8 cellular contexts compared by ENCODE assay signal in genomic region chr6:26537846-26538571, GRCh38. TPM values are rescaled to one million over a fixed set of nuclear protein-coding genes. Genes with fewer than 3 reads are reported as not detected.
DNase-seq lines count a peak whose midpoint lies in the region; ATAC-seq and TF ChIP-seq lines count a peak whose summit lies in the region.

Gene HMGN4, plus strand, starts transcription at chr6:26538366. Its CDS starts 6,841 bp downstream, at chr6:26545207.

- no peaks in the 10 kb centered on the region for H3K9me3 ChIP-seq in Panc1 (ENCODE audit: control insufficient read depth, insufficient read depth, low read depth, low read length)

- H3K4me2 ChIP-seq in KMS-11, result peak within 1 kb of the TSS; percentile 99

- in situ Hi-C loops in Panc1 (cut with HindIII; ENCODE audit: low pct_unique_long_range_greater_than_20kb, low sequenced_read_pairs), result no loop called here

- TF ChIP-seq CTCF in KMS-11 (conservative IDR thresholded peaks at IDR 0.05; ENCODE audit: low read depth, low read length), result no peak
- TF ChIP-seq CTCF in Panc1 (IDR thresholded peaks at IDR 0.05), result no peak

- POLR2A ChIA-PET in Panc1 (lab: Charles Lee), result interaction anchor here (0.6 to 1.0 kb wide), 3 partner anchors 210 to 606 kb away, joined by 3 read pairs; no protein-coding TSS in a partner anchor

- no peaks in the 10 kb centered on the region for H3K27me3 Mint-ChIP-seq in activated T-cell treated with anti-CD3 and anti-CD28 coated beads, Interleukin-2, amount 50 U/mL, for 24 hours
- H3K27me3 Mint-ChIP-seq in stimulated activated memory B cell treated with anti-CD40 and anti-IgM and Interleukin-4, amounts not matched to agents 10 μg/mL and 1 μg/mL and 100 μg/mL, for 72 hours, result no peaks in the 10 kb centered on the region

- H3K27ac Mint-ChIP-seq in activated T-cell treated with anti-CD3 and anti-CD28 coated beads, Interleukin-2, amount 50 U/mL, for 24 hours, result peak within 1 kb of the TSS; percentile 98
- H3K27ac Mint-ChIP-seq in stimulated activated memory B cell treated with anti-CD40 and anti-IgM and Interleukin-4, amounts not matched to agents 10 μg/mL and 1 μg/mL and 100 μg/mL, for 72 hours, result peak within 1 kb of the TSS; percentile 95

- no peaks in the 10 kb centered on the region for H3K36me3 ChIP-seq in KMS-11 (ENCODE audit: insufficient read depth)
- peaks cover 2% of the 10 kb centered on the region; the same call in 1 of the 2 replicates for H3K36me3 ChIP-seq in Panc1 (ENCODE audit: control insufficient read depth, insufficient read depth, low read length)

- CTCF ChIA-PET in Panc1 (lab: Charles Lee), result interaction anchor here (0.5 kb wide), 1 partner anchor 207 kb away, joined by 9 read pairs; no protein-coding TSS in a partner anchor

- peaks cover 46% of the 10 kb centered on the region for H3K79me2 ChIP-seq in KMS-11 (ENCODE audit: insufficient read depth, low read depth)

- H3K27ac ChIP-seq in KMS-11, result peak within 1 kb of the TSS; percentile 76
- peak within 1 kb of the TSS; percentile 96 for H3K27ac ChIP-seq in Panc1 (ENCODE audit: low read length)

- DNase-seq in DMS153 treated with DMSO at 0.1 percent for 48 hours (lab: John Stamatoyannopoulos, UW; ENCODE audit: unreplicated experiment) (peak; percentile 86), Panc1 (ENCODE audit: low read depth, low spot score) (peak; percentile 92), myocyte (ENCODE audit: low read depth) (peak; percentile 89)
- peak; percentile 89 for DNase-seq in activated T-cell treated with anti-CD3 and anti-CD28 coated beads, Interleukin-2, amount 50 U/mL, for 24 hours

- peak within 1 kb of the TSS; percentile 82 for H3K9ac ChIP-seq in KMS-11

- peaks cover 66% of the 10 kb centered on the region for H3K4me1 Mint-ChIP-seq in activated T-cell treated with anti-CD3 and anti-CD28 coated beads, Interleukin-2, amount 50 U/mL, for 24 hours (ENCODE audit: low read depth)
- H3K4me1 Mint-ChIP-seq in stimulated activated memory B cell treated with anti-CD40 and anti-IgM and Interleukin-4, amounts not matched to agents 10 μg/mL and 1 μg/mL and 100 μg/mL, for 72 hours, result peaks cover 54% of the 10 kb centered on the region

- intact Hi-C loops in Panc1 (cut with micrococcal nuclease; ENCODE audit: unreplicated experiment), result loop anchor here (5.0 kb wide), 1 partner anchor 196 kb away; no protein-coding TSS in a partner anchor

- ATAC-seq in GM21723 (IDR thresholded peaks at IDR 0.05; ENCODE audit: unreplicated experiment) (peak; percentile 65), Panc1 (peak; percentile 84), esophagus mucosa (peak; percentile 91)
- peak; percentile 85 for ATAC-seq in stimulated activated memory B cell treated with anti-CD40 and anti-IgM and Interleukin-4, amounts not matched to agents 10 μg/mL and 1 μg/mL and 100 μg/mL, for 72 hours

- no TSS peak for BruUV-seq in Panc1 (replicated peaks; lab: Mats Ljungman, UMichigan)

- no peaks in the 10 kb centered on the region for H3K27me3 ChIP-seq in KMS-11 (ENCODE audit: insufficient read depth, low read depth)
- H3K27me3 ChIP-seq in Panc1 (ENCODE audit: control insufficient read depth, insufficient read depth, low read length), result no peaks in the 10 kb centered on the region

- peaks cover 54% of the 10 kb centered on the region for H3K36me3 Mint-ChIP-seq in activated T-cell treated with anti-CD3 and anti-CD28 coated beads, Interleukin-2, amount 50 U/mL, for 24 hours (ENCODE audit: low read depth)
- peaks cover 20% of the 10 kb centered on the region for H3K36me3 Mint-ChIP-seq in stimulated activated memory B cell treated with anti-CD40 and anti-IgM and Interleukin-4, amounts not matched to agents 10 μg/mL and 1 μg/mL and 100 μg/mL, for 72 hours

- H3K4me1 ChIP-seq in KMS-11 (ENCODE audit: low read depth, poor library complexity, severe bottlenecking) (peaks cover 47% of the 10 kb centered on the region), Panc1 (ENCODE audit: control insufficient read depth, insufficient read depth, low read length) (peaks cover 27% of the 10 kb centered on the region)

- H4K20me1 ChIP-seq in KMS-11 (ENCODE audit: insufficient read depth), result no peaks in the 10 kb centered on the region

- peak within 1 kb of the TSS; percentile 84 for H2AFZ ChIP-seq in KMS-11 (ENCODE audit: low read depth)

- H3K4me3 ChIP-seq in KMS-11 (IDR thresholded peaks at IDR 0.05; ENCODE audit: insufficient read depth, low read depth, low read length) (no peak within 1 kb of the TSS), Panc1 (ENCODE audit: low read depth in 2 of 2, low read length in 2 of 2) (peak within 1 kb of the TSS; percentile 79 to 82)

- H3K4me3 Mint-ChIP-seq in activated T-cell treated with anti-CD3 and anti-CD28 coated beads, Interleukin-2, amount 50 U/mL, for 24 hours, result peak within 1 kb of the TSS; percentile 89
- H3K4me3 Mint-ChIP-seq in stimulated activated memory B cell treated with anti-CD40 and anti-IgM and Interleukin-4, amounts not matched to agents 10 μg/mL and 1 μg/mL and 100 μg/mL, for 72 hours, result peak within 1 kb of the TSS; percentile 93

- no peaks in the 10 kb centered on the region for H3K9me3 Mint-ChIP-seq in activated T-cell treated with anti-CD3 and anti-CD28 coated beads, Interleukin-2, amount 50 U/mL, for 24 hours
- H3K9me3 Mint-ChIP-seq in stimulated activated memory B cell treated with anti-CD40 and anti-IgM and Interleukin-4, amounts not matched to agents 10 μg/mL and 1 μg/mL and 100 μg/mL, for 72 hours, result no peaks in the 10 kb centered on the region

RNA-seq across cellular contexts. Expression of gene HMGN4, which starts in this region (rescaled TPM):
- total RNA-seq in Panc1 (2021; ENCODE audit: unreplicated experiment), result 60.5 TPM
- polyA plus RNA-seq in Panc1 (2012; ENCODE audit: insufficient read length), result 67.7 TPM
- total RNA-seq in esophagus mucosa, result 29.9 TPM
- 57.1 and 57.8 TPM in 2 replicates for total RNA-seq in myocyte
- polyA plus RNA-seq in myocyte (2012), result 40.4 TPM
